8 cellular contexts compared by ENCODE assay signal in genomic region chr22:38572065-38572464, GRCh38. TPM values are rescaled to one million over a fixed set of nuclear protein-coding genes. Genes with fewer than 3 reads are reported as not detected.
DNase-seq lines count a peak whose midpoint lies in the region; ATAC-seq and TF ChIP-seq lines count a peak whose summit lies in the region.

No MANE protein-coding gene starts in this region.

- H3K36me3 ChIP-seq in RWPE2 (ENCODE audit: low read depth) (no peaks in the 10 kb centered on the region), uterus (no peaks in the 10 kb centered on the region)

- ATAC-seq in RWPE2 (ENCODE audit: low read depth) = peak; percentile 48; the same call in 2 of the 3 replicates
- no peak for ATAC-seq in HG02623 (IDR thresholded peaks at IDR 0.05; ENCODE audit: unreplicated experiment)

- intact Hi-C loops in uterus (cut with DNase I; ENCODE audit: low total_unique reads) = loop anchor here (10.0 kb wide), 1 partner anchor 507 kb away; no protein-coding TSS in a partner anchor

- H3K9me3 ChIP-seq in RWPE2 (ENCODE audit: severe bottlenecking) (no peaks in the 10 kb centered on the region), uterus (no peaks in the 10 kb centered on the region)

- CTCF ChIA-PET in HEK293T (lab: Yijun Ruan, JAX) = interaction anchor here (0.7 to 1.5 kb wide), 4 partner anchors 9 to 88 kb away, joined by 3 to 5 read pairs (median 3); no protein-coding TSS in a partner anchor

- no peak overlapping the region for H3K27ac ChIP-seq in RWPE2 (ENCODE audit: poor library complexity, severe bottlenecking)
- H3K27ac ChIP-seq in uterus = no peak overlapping the region

- peak; percentile 73 for TF ChIP-seq CTCF in RWPE2 (IDR thresholded peaks at IDR 0.05; ENCODE audit: poor library complexity, severe bottlenecking)
- TF ChIP-seq CTCF in uterus (IDR thresholded peaks at IDR 0.05) = peak; percentile 31 to 51 (median 44)

- no peak for TF ChIP-seq POLR2A in uterus (IDR thresholded peaks at IDR 0.05)

- in situ Hi-C loops in Caki2 (cut with HindIII; ENCODE audit: low pct_unique_long_range_greater_than_20kb, low sequenced_read_pairs) = no loop called here

- DNase-seq in Caki2 (ENCODE audit: low read depth) = peak; percentile 38
- DNase-seq in HEK293T (ENCODE audit: extremely low spot score) = peak; percentile 53
- DNase-seq in RWPE2 (ENCODE audit: low spot score) = no peak
- peak; percentile 66 for DNase-seq in cerebellum (ENCODE audit: low spot score)
- DNase-seq in medulla oblongata (ENCODE audit: extremely low spot score) = peak; percentile 76
- peak; percentile 22 to 34 for DNase-seq in uterus
- no peak for DNase-seq in NCI-H524 treated with DMSO at 0.1 percent for 48 hours (lab: John Stamatoyannopoulos, UW)

- H3K27me3 ChIP-seq in RWPE2 (ENCODE audit: insufficient read depth, poor library complexity, severe bottlenecking) = no peaks in the 10 kb centered on the region
- no peaks in the 10 kb centered on the region for H3K27me3 ChIP-seq in uterus

- H3K4me3 ChIP-seq in RWPE2 (ENCODE audit: severe bottlenecking) (no peak overlapping the region), uterus (no peak overlapping the region)

- peaks cover 10% of the 10 kb centered on the region for H3K4me1 ChIP-seq in RWPE2 (ENCODE audit: insufficient read depth, poor library complexity, severe bottlenecking)
- peaks cover 3 to 7% of the 10 kb centered on the region in 2 donors for H3K4me1 ChIP-seq in uterus

- POLR2A ChIA-PET in HEK293T (lab: Yijun Ruan, JAX) = interaction anchor here (1.0 kb wide), 1 partner anchor 110 kb away, joined by 3 read pairs; the partner anchor contains the start of gene TOMM22

TF ChIP-seq in HEK293T, 16 proteins besides CTCF, POLR2A, EP300 and RAD21:
- no peak for TF ChIP-seq FOXK2 (IDR thresholded peaks at IDR 0.05)
- TF ChIP-seq SP1 (IDR thresholded peaks at IDR 0.05) = no peak
- TF ChIP-seq BHLHE40 (IDR thresholded peaks at IDR 0.05; ENCODE audit: borderline replicate concordance) = no peak
- no peak for TF ChIP-seq SUZ12 (IDR thresholded peaks at IDR 0.05)
- TF ChIP-seq CTBP1 (IDR thresholded peaks at IDR 0.05; ENCODE audit: borderline replicate concordance) = no peak
- TF ChIP-seq FOXA1 (IDR thresholded peaks at IDR 0.05) = no peak
- no peak for TF ChIP-seq ELF4 (IDR thresholded peaks at IDR 0.05)
- no peak for TF ChIP-seq LEF1 (IDR thresholded peaks at IDR 0.05; ENCODE audit: borderline replicate concordance)
- no peak for TF ChIP-seq NFRKB (IDR thresholded peaks at IDR 0.05)
- TF ChIP-seq TARDBP (IDR thresholded peaks at IDR 0.05) = no peak
- no peak for TF ChIP-seq HDGF (IDR thresholded peaks at IDR 0.05; ENCODE audit: borderline replicate concordance)
- no peak for TF ChIP-seq L3MBTL2 (conservative IDR thresholded peaks at IDR 0.05)
- TF ChIP-seq ARNT (IDR thresholded peaks at IDR 0.05) = no peak
- TF ChIP-seq FOXM1 (IDR thresholded peaks at IDR 0.05; ENCODE audit: borderline replicate concordance) = no peak
- no peak for TF ChIP-seq ZNF384 (IDR thresholded peaks at IDR 0.05)
- TF ChIP-seq PKNOX1 (IDR thresholded peaks at IDR 0.05) = no peak

RNA-seq across cellular contexts. Expression of gene DMC1, which starts 2.1 kb away (rescaled TPM):
- 2.5 and 19.8 TPM in 2 replicates for total RNA-seq in Caki2 (2014; rRNA removed; shearing (Covaris generic); ENCODE audit: low replicate concordance)
- total RNA-seq in cerebellum (5.0 TPM), uterus (1 to 10 TPM in 2 of 4 donors, under 1 TPM in 1, not detected in 1; 0.26 to 8.4 (median 5.2) TPM)

Comparison
In these comparisons a context has a peak if more than half of its experiments do, and no peak if none do; other contexts are left out.
1. DNase-seq: peak in Caki2 (single experiment), HEK293T (single experiment), cerebellum (single experiment), medulla oblongata (single experiment) and uterus (2 of 2); none in RWPE2 (single experiment) and NCI-H524 treated with DMSO at 0.1 percent for 48 hours (single experiment).